ENCODE assay signal across 9 cellular contexts in the genomic region with DNA sequence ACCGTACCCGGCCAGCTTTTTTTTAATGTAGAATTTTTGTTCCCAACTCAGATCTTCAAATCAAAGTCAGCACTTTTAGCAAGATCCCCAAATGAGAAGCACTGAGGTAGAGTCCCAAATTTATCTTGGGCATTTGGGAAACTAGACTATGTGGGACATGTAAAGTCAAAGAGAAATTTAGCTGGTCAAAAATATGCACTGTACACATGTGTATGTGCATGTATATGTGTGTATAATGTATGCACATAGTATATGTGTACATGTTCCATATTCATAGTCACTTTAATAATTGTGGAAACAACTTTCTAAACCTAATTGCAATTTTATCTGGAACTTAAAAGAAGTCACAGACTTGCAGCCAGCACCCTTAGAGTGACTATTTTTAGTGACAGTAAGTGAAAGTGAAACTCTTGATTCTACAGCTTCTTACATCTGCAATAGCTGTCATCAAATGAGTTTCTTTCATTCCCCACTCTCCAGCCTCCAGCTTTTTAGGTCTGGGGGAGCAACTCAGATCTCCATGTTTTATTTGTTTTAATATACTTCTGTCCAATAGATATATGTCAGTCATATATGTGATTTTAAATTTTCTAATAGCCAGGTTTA. TPM values are rescaled to one million over a fixed set of nuclear protein-coding genes. Genes with fewer than 3 reads are reported as not detected.
A peak's percentile ranks its signal among the peaks of the same experiment; 100 is the strongest.
DNase-seq lines count a peak whose midpoint lies in the region; ATAC-seq and TF ChIP-seq lines count a peak whose summit lies in the region.
"Had no signal": no experiment of that assay in that cellular context is flagged by ENCODE, and none has a peak within 500 bp of the region (broad histone marks: within the 10 kb centered on the region; RNA-seq: fewer than 3 reads in every experiment).

No MANE protein-coding gene starts in this region.

- no peaks in the 10 kb centered on the region for H3K27me3 Mint-ChIP-seq in activated CD4-positive, alpha-beta T cell treated with anti-CD3 and anti-CD28 coated beads, Interleukin-2, amount 10 ng/mL, durations not matched to agents 24 days and 14 days
- H3K27me3 Mint-ChIP-seq in naive B cell = no peaks in the 10 kb centered on the region
- H3K27me3 Mint-ChIP-seq in chondrocyte (ENCODE audit: low read depth) = no peaks in the 10 kb centered on the region

- no peak for TF ChIP-seq CTCF in chondrocyte (IDR thresholded peaks at IDR 0.05)

- peak; percentile 95 for ATAC-seq in HG02884 (IDR thresholded peaks at IDR 0.05; ENCODE audit: unreplicated experiment)
- ATAC-seq in naive B cell (ENCODE audit: low read depth in 2 of 2) = peak; percentile 71 to 81

- H3K9me3 Mint-ChIP-seq in activated CD4-positive, alpha-beta T cell treated with anti-CD3 and anti-CD28 coated beads, Interleukin-2, amount 10 ng/mL, durations not matched to agents 24 days and 14 days = no peaks in the 10 kb centered on the region
- no peaks in the 10 kb centered on the region for H3K9me3 Mint-ChIP-seq in naive B cell
- no peaks in the 10 kb centered on the region for H3K9me3 Mint-ChIP-seq in chondrocyte (ENCODE audit: low read depth)
- H3K9me3 Mint-ChIP-seq: nephron had no signal

- peak; percentile 62 for DNase-seq in activated CD4-positive, alpha-beta T cell treated with anti-CD3 and anti-CD28 coated beads, Interleukin-2, amount 10 ng/mL, durations not matched to agents 24 days and 14 days
- no peak for DNase-seq in activated CD4-positive, alpha-beta T cell treated with anti-CD3 and anti-CD28 coated beads, Interleukin-2, amount 50 U/mL, for 1 hour
- DNase-seq in SK-MEL-5 (ENCODE audit: low read depth, low spot score) (peak; percentile 4), naive B cell (peak; percentile 24), hippocampal formation (lab: John Stamatoyannopoulos, UW) (no peak), chondrocyte (ENCODE audit: low spot score) (no peak), NCI-H1105 treated with DMSO at 0.1 percent for 48 hours (lab: John Stamatoyannopoulos, UW) (no peak)

- H3K4me1 Mint-ChIP-seq in activated CD4-positive, alpha-beta T cell treated with anti-CD3 and anti-CD28 coated beads, Interleukin-2, amount 10 ng/mL, durations not matched to agents 24 days and 14 days = peaks cover 2% of the 10 kb centered on the region
- H3K4me1 Mint-ChIP-seq in naive B cell (peaks cover 0 to 11% (median 0%) of the 10 kb centered on the region in 3 donors), chondrocyte (ENCODE audit: low read depth) (peaks cover 4% of the 10 kb centered on the region)
- H3K4me1 Mint-ChIP-seq: nephron had no signal

- intact Hi-C loops in activated CD4-positive, alpha-beta T cell treated with anti-CD3 and anti-CD28 coated beads, Interleukin-2, amount 10 ng/mL, durations not matched to agents 24 days and 14 days (cut with micrococcal nuclease) = loop anchor here (5.0 kb wide), 1 partner anchor 52 kb away; the partner anchor contains the start of gene CDC40

- H3K27ac Mint-ChIP-seq in activated CD4-positive, alpha-beta T cell treated with anti-CD3 and anti-CD28 coated beads, Interleukin-2, amount 10 ng/mL, durations not matched to agents 24 days and 14 days = no peak overlapping the region
- peak overlapping the region in 2 of 6 donors; percentile 11 to 24 for H3K27ac Mint-ChIP-seq in naive B cell
- no peak overlapping the region for H3K27ac Mint-ChIP-seq in chondrocyte (ENCODE audit: unreplicated experiment)
- H3K27ac Mint-ChIP-seq: nephron had no signal

- in situ Hi-C loops in SK-MEL-5 (cut with HindIII; ENCODE audit: low pct_unique_long_range_greater_than_20kb, low sequenced_read_pairs) = no loop called here

- H3K4me3 Mint-ChIP-seq in activated CD4-positive, alpha-beta T cell treated with anti-CD3 and anti-CD28 coated beads, Interleukin-2, amount 10 ng/mL, durations not matched to agents 24 days and 14 days = no peak overlapping the region
- H3K4me3 Mint-ChIP-seq in naive B cell = peak overlapping the region in 1 of 8 donors; percentile 3
- no peak overlapping the region for H3K4me3 Mint-ChIP-seq in chondrocyte (ENCODE audit: unreplicated experiment)
- H3K4me3 Mint-ChIP-seq: nephron had no signal

- peaks cover 17% of the 10 kb centered on the region for H3K36me3 Mint-ChIP-seq in activated CD4-positive, alpha-beta T cell treated with anti-CD3 and anti-CD28 coated beads, Interleukin-2, amount 10 ng/mL, durations not matched to agents 24 days and 14 days (ENCODE audit: low read depth)
- H3K36me3 Mint-ChIP-seq in naive B cell (peaks cover 0 to 8% of the 10 kb centered on the region in 2 donors), chondrocyte (ENCODE audit: low read depth) (peaks cover 5% of the 10 kb centered on the region)

RNA-seq across cellular contexts. Expression of gene CDC40, which starts 53.6 kb away (rescaled TPM):
- total RNA-seq in activated CD4-positive, alpha-beta T cell treated with anti-CD3 and anti-CD28 coated beads, Interleukin-2, amount 10 ng/mL, durations not matched to agents 24 days and 14 days = 25.7 and 31.2 TPM in 2 replicates
- 19.5 and 19.9 TPM in 2 replicates for total RNA-seq in SK-MEL-5 (2014; rRNA removed; shearing (Covaris generic))
- 10.4 and 13.5 TPM in 2 replicates for polyA plus RNA-seq in SK-MEL-5 (2015; cell fraction: cytosol; rRNA removed)
- polyA plus RNA-seq in SK-MEL-5 (2015; cell fraction: nucleus; rRNA removed) = 9.1 and 11.3 TPM in 2 replicates
- 10 to 100 TPM; 36.8 to 56.8 (median 48.8) TPM for polyA plus RNA-seq in naive B cell (ENCODE audit: low read depth in 6 of 6)
- total RNA-seq in chondrocyte = 13.0 to 15.6 TPM (median 15.2 TPM) in 3 replicates

RNA-seq across cellular contexts. Expression of gene WASF1, which starts 54.4 kb away (rescaled TPM):
- 1.2 and 2.2 TPM in 2 replicates for total RNA-seq in activated CD4-positive, alpha-beta T cell treated with anti-CD3 and anti-CD28 coated beads, Interleukin-2, amount 10 ng/mL, durations not matched to agents 24 days and 14 days
- total RNA-seq in SK-MEL-5 (2014; rRNA removed; shearing (Covaris generic)) = 3.7 and 5.0 TPM in 2 replicates
- polyA plus RNA-seq in SK-MEL-5 (2015; cell fraction: cytosol; rRNA removed) = 13.4 and 13.6 TPM in 2 replicates
- 7.0 and 8.2 TPM in 2 replicates for polyA plus RNA-seq in SK-MEL-5 (2015; cell fraction: nucleus; rRNA removed)
- 10 to 100 TPM in 3 of 6 donors, 1 to 10 TPM in 3; 6.9 to 21.6 (median 11.2) TPM for polyA plus RNA-seq in naive B cell (ENCODE audit: low read depth in 6 of 6)
- 13.7 to 22.9 TPM (median 20.3 TPM) in 3 replicates for total RNA-seq in chondrocyte

Comparison
In these comparisons a context has a peak if more than half of its experiments do, and no peak if none do; other contexts are left out.
1. DNase-seq: peak in activated CD4-positive, alpha-beta T cell treated with anti-CD3 and anti-CD28 coated beads, Interleukin-2, amount 10 ng/mL, durations not matched to agents 24 days and 14 days (single experiment), SK-MEL-5 (single experiment) and naive B cell (single experiment); none in activated CD4-positive, alpha-beta T cell treated with anti-CD3 and anti-CD28 coated beads, Interleukin-2, amount 50 U/mL, for 1 hour (single experiment), hippocampal formation (0 of 2), chondrocyte (single experiment) and NCI-H1105 treated with DMSO at 0.1 percent for 48 hours (single experiment).